In the genomic region with DNA sequence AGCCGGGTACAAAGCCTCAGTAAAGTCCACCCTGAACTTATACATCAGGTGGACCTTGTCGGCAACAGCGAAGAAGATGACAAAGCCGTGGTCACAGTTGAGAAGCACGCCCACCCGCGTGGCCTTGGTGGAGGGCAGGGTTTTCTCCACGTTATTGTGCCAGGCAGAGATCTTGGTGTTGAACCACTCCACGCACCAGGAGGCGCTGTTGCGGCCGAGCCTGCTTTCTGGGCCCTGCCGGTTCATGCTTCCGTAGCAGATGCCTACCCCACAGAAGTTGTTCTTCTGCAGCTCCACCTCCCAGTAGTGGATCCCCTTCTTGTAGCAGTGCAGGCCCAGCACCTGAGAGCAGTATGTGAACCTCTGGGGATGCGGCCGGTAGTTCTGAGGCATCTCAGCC, we compare ENCODE assay signal across 9 cellular contexts. TPM values are rescaled to one million over a fixed set of nuclear protein-coding genes. Genes with fewer than 3 reads are reported as not detected.
DNase-seq lines count a peak whose midpoint lies in the region; ATAC-seq and TF ChIP-seq lines count a peak whose summit lies in the region.
"Had no signal": no experiment of that assay in that cellular context is flagged by ENCODE, and none has a peak within 500 bp of the region (broad histone marks: within the 10 kb centered on the region; RNA-seq: fewer than 3 reads in every experiment).

No MANE protein-coding gene starts in this region.

- H3K27ac ChIP-seq in breast epithelium (no peak overlapping the region), adrenal gland (no peak overlapping the region), lower lobe of right lung (no peak overlapping the region), tibial nerve (no peak overlapping the region)
- H3K27ac ChIP-seq: C4-2B had no signal

- intact Hi-C loops in breast epithelium (cut with DNase I; ENCODE audit: low total_unique reads) = no loop called here
- intact Hi-C loops in MCF 10A (cut with micrococcal nuclease) = no loop called here
- intact Hi-C loops in adrenal gland (cut with DNase I) = no loop called here
- intact Hi-C loops in lower lobe of right lung (cut with DNase I) = no loop called here

- no peak overlapping the region for H3K4me3 Mint-ChIP-seq in MCF 10A (ENCODE audit: unreplicated experiment)

- peak; percentile 55 for ATAC-seq in lower lobe of right lung
- ATAC-seq in GM21360 (IDR thresholded peaks at IDR 0.05; ENCODE audit: unreplicated experiment) = no peak

- DNase-seq in breast epithelium (ENCODE audit: low spot score in 2 of 2) (no peak), MCF 10A (ENCODE audit: unreplicated experiment) (no peak), adrenal gland (peak in 4 of 7 donors; percentile 22 to 56 (median 46)), lower lobe of right lung (peak; percentile 65), tibial nerve (ENCODE audit: low spot score in 2 of 2) (no peak), NCI-H2081 treated with DMSO at 0.1 percent for 48 hours (lab: John Stamatoyannopoulos, UW) (no peak), GM19240 (ENCODE audit: insufficient read length, low spot score) (no peak)

- H3K4me1 Mint-ChIP-seq in MCF 10A (ENCODE audit: insufficient read depth, unreplicated experiment) = no peaks in the 10 kb centered on the region

- TF ChIP-seq EP300 in tibial nerve (IDR thresholded peaks at IDR 0.05) = no peak

- H3K4me3 ChIP-seq in breast epithelium = no peak overlapping the region
- H3K4me3 ChIP-seq in adrenal gland = no peak overlapping the region
- H3K4me3 ChIP-seq in lower lobe of right lung = no peak overlapping the region
- no peak overlapping the region for H3K4me3 ChIP-seq in tibial nerve

- H3K9me3 ChIP-seq in breast epithelium (peaks cover 7 to 9% of the 10 kb centered on the region in 2 donors), adrenal gland (replicated peaks in 1 of 3) (no peaks in the 10 kb centered on the region), lower lobe of right lung (peaks cover 13% of the 10 kb centered on the region), tibial nerve (peaks cover 0 to 9% (median 0%) of the 10 kb centered on the region in 4 donors)

- H3K4me1 ChIP-seq in breast epithelium (no peaks in the 10 kb centered on the region), adrenal gland (replicated peaks in 1 of 2) (no peaks in the 10 kb centered on the region), lower lobe of right lung (no peaks in the 10 kb centered on the region), tibial nerve (no peaks in the 10 kb centered on the region)

- H3K36me3 Mint-ChIP-seq in MCF 10A (ENCODE audit: insufficient read depth, unreplicated experiment) = peaks cover 98% of the 10 kb centered on the region

- no peak overlapping the region for H3K27ac Mint-ChIP-seq in MCF 10A (ENCODE audit: low read depth, unreplicated experiment)

- CTCF ChIA-PET in MCF 10A (lab: Yijun Ruan, JAX) = interaction anchor here (0.7 kb wide), 1 partner anchor 48 kb away, joined by 3 read pairs; no protein-coding TSS in a partner anchor

- TF ChIP-seq CTCF in breast epithelium (IDR thresholded peaks at IDR 0.05) (peak in 2 of 3 donors; percentile 10 to 28), MCF 10A (IDR thresholded peaks at IDR 0.05; ENCODE audit: unreplicated experiment) (no peak), adrenal gland (IDR thresholded peaks at IDR 0.05) (peak in 4 of 6 experiments; percentile 32 to 54 (median 38)), lower lobe of right lung (IDR thresholded peaks at IDR 0.05) (peak; percentile 60), tibial nerve (IDR thresholded peaks at IDR 0.05) (peak in 4 of 5 experiments; percentile 18 to 39 (median 28))

- peaks cover 18% of the 10 kb centered on the region for H3K9me3 Mint-ChIP-seq in MCF 10A (ENCODE audit: unreplicated experiment)

- BruUV-seq in MCF 10A (replicated peaks; lab: Mats Ljungman, UMichigan) = no TSS peak

- no peaks in the 10 kb centered on the region for H3K27me3 ChIP-seq in breast epithelium
- no peaks in the 10 kb centered on the region for H3K27me3 ChIP-seq in adrenal gland
- no peaks in the 10 kb centered on the region for H3K27me3 ChIP-seq in lower lobe of right lung (ENCODE audit: low read depth)
- no peaks in the 10 kb centered on the region for H3K27me3 ChIP-seq in tibial nerve

- TF ChIP-seq POLR2A in breast epithelium (IDR thresholded peaks at IDR 0.05) (no peak), adrenal gland (IDR thresholded peaks at IDR 0.05) (no peak), tibial nerve (IDR thresholded peaks at IDR 0.05) (no peak)

- H3K36me3 ChIP-seq in breast epithelium = peaks cover 17% of the 10 kb centered on the region
- peaks cover 0 to 64% of the 10 kb centered on the region in 2 donors for H3K36me3 ChIP-seq in adrenal gland (replicated peaks in 1 of 2)
- H3K36me3 ChIP-seq in lower lobe of right lung = peaks cover 96% of the 10 kb centered on the region
- H3K36me3 ChIP-seq in tibial nerve = peaks cover 0 to 100% (median 19%) of the 10 kb centered on the region in 3 donors

- 88 to 96% (median 89%) methylated on average over 5 to 16 of the region's 16 CpGs for WGBS in adrenal gland, 4 donors
- 83 to 84% methylated on average over 16 of the region's 16 CpGs for WGBS in tibial nerve, 2 donors

- no peaks in the 10 kb centered on the region for H3K27me3 Mint-ChIP-seq in MCF 10A (ENCODE audit: insufficient read depth, unreplicated experiment)

- POLR2A ChIA-PET in MCF 10A (lab: Yijun Ruan, JAX) = no interaction called here

RNA-seq across cellular contexts. Expression of a gene that starts 22.1 kb away (rescaled TPM):
- total RNA-seq in breast epithelium (10 to 100 TPM; 29.9 to 61.0 (median 37.1) TPM), MCF 10A (2022) (178 and 215 TPM in 2 replicates), adrenal gland (10 to 100 TPM; 36.8 to 82.4 (median 59.1) TPM), lower lobe of right lung (125 TPM), tibial nerve (10 to 100 TPM; 19.9 to 49.2 (median 31.5) TPM)
- 10 to 100 TPM; 12.6 to 56.6 (median 23.6) TPM for polyA plus RNA-seq in adrenal gland

RNA-seq across cellular contexts. Expression of a gene that starts 57.8 kb away (rescaled TPM):
- total RNA-seq in breast epithelium (10 to 100 TPM in 2 of 3 donors, 1 to 10 TPM in 1; 7.0 to 13.8 (median 11.9) TPM), MCF 10A (2022) (16.5 and 23.9 TPM in 2 replicates), adrenal gland (1 to 10 TPM in 7 of 8 donors, under 1 TPM in 1; 0.97 to 8.4 (median 3.8) TPM), lower lobe of right lung (12.7 TPM), tibial nerve (10 to 100 TPM; 10.5 to 45.9 (median 13.4) TPM)
- polyA plus RNA-seq in adrenal gland = 1 to 10 TPM; 1.7 to 5.1 (median 1.9) TPM

RNA-seq across cellular contexts. Expression of a gene that starts 58.0 kb away (rescaled TPM):
- total RNA-seq in breast epithelium = 1 to 10 TPM in 2 of 3 donors, under 1 TPM in 1; 0.48 to 2.3 (median 2.0) TPM
- total RNA-seq in MCF 10A (2022) = 3.3 and 3.5 TPM in 2 replicates
- total RNA-seq in adrenal gland = under 1 TPM in 6 of 8 donors, not detected in 2; 0.37 to 0.92 (median 0.56) TPM
- 1 to 10 TPM in 2 of 3 donors, under 1 TPM in 1; 0.29 to 3.3 (median 1.9) TPM for polyA plus RNA-seq in adrenal gland
- total RNA-seq in lower lobe of right lung = 3.6 TPM
- total RNA-seq in tibial nerve = 1 to 10 TPM; 2.4 to 4.5 (median 3.1) TPM

Comparison
In these comparisons a context has a peak if more than half of its experiments do, and no peak if none do; other contexts are left out.
1. DNase-seq: peak in adrenal gland (4 of 7) and lower lobe of right lung (single experiment); none in breast epithelium (0 of 2), MCF 10A (single experiment), tibial nerve (0 of 2), NCI-H2081 treated with DMSO at 0.1 percent for 48 hours (single experiment) and GM19240 (single experiment).